ENCODE assay signal across 18 cellular contexts in genomic region chr2:1586946-1587840, GRCh38.
DNase-seq lines count a peak whose midpoint lies in the region; ATAC-seq and TF ChIP-seq lines count a peak whose summit lies in the region.
"Had no signal": no experiment of that assay in that cellular context is flagged by ENCODE, and none has a peak within 500 bp of the region (broad histone marks: within the 10 kb centered on the region; RNA-seq: fewer than 3 reads in every experiment).

No MANE protein-coding gene starts in this region.

- H3K27me3 Mint-ChIP-seq in stimulated activated naive CD8-positive, alpha-beta T cell treated with anti-CD3 and anti-CD28 coated beads, Interleukin-15, amount 100 ng/mL, for 72 hours = peaks cover 48% of the 10 kb centered on the region
- peaks cover 0 to 6% (median 3%) of the 10 kb centered on the region in 3 donors for H3K27me3 Mint-ChIP-seq in immature natural killer cell (ENCODE audit: low read depth in 3 of 3)

- DNase-seq in stimulated activated naive CD8-positive, alpha-beta T cell treated with anti-CD3 and anti-CD28 coated beads, Interleukin-15, amount 100 ng/mL, for 72 hours = no peak
- no peak for DNase-seq in stimulated activated naive CD8-positive, alpha-beta T cell treated with anti-CD3 and anti-CD28 coated beads, Interleukin-15, Interleukin-2, amounts not matched to agents 100 U/mL and 50 U/mL, for 24 hours
- DNase-seq in RWPE1 (ENCODE audit: low spot score) (peak; percentile 36), left kidney (ENCODE audit: low read depth, low spot score) (peak; percentile 65), thyroid gland (no peak), immature natural killer cell (no peak), COLO829 (ENCODE audit: low spot score) (no peak), HK-2 (ENCODE audit: unreplicated experiment) (no peak)
- DNase-seq: activated CD4-positive, alpha-beta memory T cell treated with anti-CD3 and anti-CD28 coated beads, Interleukin-2, amount 10 ng/mL, durations not matched to agents 7 days and 5 days; activated T-cell treated with anti-CD3 and anti-CD28 coated beads, Interleukin-2, amount 50 U/mL, for 4 hours; CD8-positive, alpha-beta T cell; Kasumi-1; NCI-H1417; NCI-H2171 treated with DMSO at 0.1 percent for 48 hours; NCI-H82; T-cell had no signal

- H3K4me3 ChIP-seq in thyroid gland (replicated peaks in 1 of 3) = no peak overlapping the region
- H3K4me3 ChIP-seq: vagina had no signal

- intact Hi-C loops in thyroid gland (cut with DNase I) = no loop called here

- H3K27me3 ChIP-seq in thyroid gland = no peaks in the 10 kb centered on the region
- H3K27me3 ChIP-seq: vagina had no signal

- no peaks in the 10 kb centered on the region for H3K36me3 ChIP-seq in thyroid gland
- H3K36me3 ChIP-seq: vagina had no signal

- H3K36me3 Mint-ChIP-seq in immature natural killer cell = no peaks in the 10 kb centered on the region
- H3K36me3 Mint-ChIP-seq: CD8-positive, alpha-beta T cell; T-cell had no signal

- H3K4me3 Mint-ChIP-seq in stimulated activated naive CD8-positive, alpha-beta T cell treated with anti-CD3 and anti-CD28 coated beads, Interleukin-15, amount 100 ng/mL, for 72 hours = no peak overlapping the region
- H3K4me3 Mint-ChIP-seq in immature natural killer cell = no peak overlapping the region
- H3K4me3 Mint-ChIP-seq: activated CD4-positive, alpha-beta memory T cell treated with anti-CD3 and anti-CD28 coated beads, Interleukin-2, amount 10 ng/mL, durations not matched to agents 7 days and 5 days; activated T-cell treated with anti-CD3 and anti-CD28 coated beads, Interleukin-2, amount 50 U/mL, for 4 hours; CD8-positive, alpha-beta T cell; T-cell had no signal

- 76 to 79% methylated on average over 15 to 16 of the region's 16 CpGs for WGBS in thyroid gland, 2 donors

- H3K9me3 ChIP-seq in thyroid gland = no peaks in the 10 kb centered on the region
- H3K9me3 ChIP-seq: vagina had no signal

- TF ChIP-seq POLR2A in thyroid gland (IDR thresholded peaks at IDR 0.05) = no peak

- ATAC-seq in stimulated activated naive CD8-positive, alpha-beta T cell treated with anti-CD3 and anti-CD28 coated beads, Interleukin-15, amount 100 ng/mL, for 72 hours = peak; percentile 19
- no peak for ATAC-seq in stimulated activated naive CD8-positive, alpha-beta T cell treated with anti-CD3 and anti-CD28 coated beads, Interleukin-15, Interleukin-2, amounts not matched to agents 100 U/mL and 50 U/mL, for 24 hours
- ATAC-seq: activated T-cell treated with anti-CD3 and anti-CD28 coated beads, Interleukin-2, amount 50 U/mL, for 4 hours; CD8-positive, alpha-beta T cell; T-cell had no signal

- no peaks in the 10 kb centered on the region for H3K4me1 Mint-ChIP-seq in stimulated activated naive CD8-positive, alpha-beta T cell treated with anti-CD3 and anti-CD28 coated beads, Interleukin-15, amount 100 ng/mL, for 72 hours
- H3K4me1 Mint-ChIP-seq in immature natural killer cell = no peaks in the 10 kb centered on the region
- H3K4me1 Mint-ChIP-seq: activated CD4-positive, alpha-beta memory T cell treated with anti-CD3 and anti-CD28 coated beads, Interleukin-2, amount 10 ng/mL, durations not matched to agents 7 days and 5 days; T-cell had no signal

- no peak overlapping the region for H3K27ac Mint-ChIP-seq in stimulated activated naive CD8-positive, alpha-beta T cell treated with anti-CD3 and anti-CD28 coated beads, Interleukin-15, amount 100 ng/mL, for 72 hours
- H3K27ac Mint-ChIP-seq in immature natural killer cell = no peak overlapping the region
- H3K27ac Mint-ChIP-seq: activated CD4-positive, alpha-beta memory T cell treated with anti-CD3 and anti-CD28 coated beads, Interleukin-2, amount 10 ng/mL, durations not matched to agents 7 days and 5 days; CD8-positive, alpha-beta T cell; T-cell had no signal

- peaks cover 0 to 12% of the 10 kb centered on the region in 2 donors for H3K4me1 ChIP-seq in thyroid gland

- no peaks in the 10 kb centered on the region for H3K9me3 Mint-ChIP-seq in stimulated activated naive CD8-positive, alpha-beta T cell treated with anti-CD3 and anti-CD28 coated beads, Interleukin-15, amount 100 ng/mL, for 72 hours
- no peaks in the 10 kb centered on the region for H3K9me3 Mint-ChIP-seq in immature natural killer cell
- H3K9me3 Mint-ChIP-seq: activated CD4-positive, alpha-beta memory T cell treated with anti-CD3 and anti-CD28 coated beads, Interleukin-2, amount 10 ng/mL, durations not matched to agents 7 days and 5 days; activated T-cell treated with anti-CD3 and anti-CD28 coated beads, Interleukin-2, amount 50 U/mL, for 4 hours; CD8-positive, alpha-beta T cell; T-cell had no signal

- POLR2A ChIA-PET in RWPE1 (lab: Yijun Ruan, JAX; ENCODE audit: low non-redundant PET) = no interaction called here

- TF ChIP-seq CTCF in RWPE1 (conservative IDR thresholded peaks at IDR 0.05; ENCODE audit: low read depth) (no peak), thyroid gland (IDR thresholded peaks at IDR 0.05) (no peak)

- H3K27ac ChIP-seq in RWPE1 = peak overlapping the region; percentile 52
- H3K27ac ChIP-seq in thyroid gland = no peak overlapping the region
- H3K27ac ChIP-seq: vagina, VCaP had no signal

- CTCF ChIA-PET in RWPE1 (lab: Yijun Ruan, JAX) = interaction anchor here (0.6 kb wide), 1 partner anchor 329 kb away, joined by 3 read pairs; no protein-coding TSS in a partner anchor

Comparison
In these comparisons a context has a peak if more than half of its experiments do, and no peak if none do; other contexts are left out.
1. DNase-seq: peak in RWPE1 (single experiment) and left kidney (single experiment); none in stimulated activated naive CD8-positive, alpha-beta T cell treated with anti-CD3 and anti-CD28 coated beads, Interleukin-15, amount 100 ng/mL, for 72 hours (0 of 2), stimulated activated naive CD8-positive, alpha-beta T cell treated with anti-CD3 and anti-CD28 coated beads, Interleukin-15, Interleukin-2, amounts not matched to agents 100 U/mL and 50 U/mL, for 24 hours (single experiment), thyroid gland (0 of 2), immature natural killer cell (0 of 3), COLO829 (single experiment) and HK-2 (single experiment).